20 cellular contexts compared by ENCODE assay signal in the genomic region with DNA sequence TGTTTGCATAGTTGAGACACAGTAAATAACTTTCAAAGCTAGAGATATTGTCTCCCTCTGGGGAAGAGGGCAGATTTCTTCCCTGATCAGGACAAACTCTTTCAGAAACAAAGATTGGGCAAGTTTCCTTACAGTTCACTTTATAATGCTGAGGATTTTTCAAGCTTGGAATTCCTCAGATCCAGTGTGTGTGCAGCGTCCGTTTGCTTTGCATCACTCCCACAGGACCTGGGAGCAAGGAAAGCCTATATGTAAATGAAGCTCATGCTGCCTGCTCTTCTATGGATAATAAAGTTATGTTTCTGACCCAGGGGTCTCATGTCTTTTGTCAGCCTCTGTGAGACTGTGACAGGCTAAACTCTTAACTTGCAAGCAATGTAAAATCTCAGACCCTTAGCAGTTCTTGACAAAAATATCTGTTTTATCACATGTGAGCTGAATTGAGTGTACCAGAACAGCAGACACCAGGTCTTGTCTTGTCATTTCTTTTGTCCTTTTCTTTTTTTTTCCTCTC. TPM values are rescaled to one million over a fixed set of nuclear protein-coding genes. Genes with fewer than 3 reads are reported as not detected.
"Had no signal": no experiment of that assay in that cellular context is flagged by ENCODE, and none has a peak within 500 bp of the region (broad histone marks: within the 10 kb centered on the region; RNA-seq: fewer than 3 reads in every experiment).

No MANE protein-coding gene starts in this region.

- H3K4me1 ChIP-seq: ascending aorta, sigmoid colon, spleen, thyroid gland had no signal

- ATAC-seq: activated T-cell treated with anti-CD3 and anti-CD28 coated beads, Interleukin-2, amount 50 U/mL, for 4 hours; esophagus mucosa; left ventricle myocardium superior; mucosa of descending colon; stimulated activated naive B cell treated with anti-CD40 and anti-IgM and Interleukin-4, amounts not matched to agents 10 μg/mL and 1 μg/mL and 100 μg/mL, for 72 hours; T-helper 17 cell had no signal

- H3K9me3 ChIP-seq: ascending aorta, mucosa of descending colon, sigmoid colon, spleen, thyroid gland had no signal

- H3K9me3 Mint-ChIP-seq: activated naive CD4-positive, alpha-beta T cell treated with anti-CD3 and anti-CD28 coated beads for 36 hours; activated T-cell treated with anti-CD3 and anti-CD28 coated beads, Interleukin-2, amount 50 U/mL, for 4 hours; dendritic cell treated with granulocyte-macrophage colony-stimulating factor and Interleukin-4, amounts not matched to agents 40 ng/mL and 50 ng/mL, for 4 days; stimulated activated naive B cell treated with anti-CD40 and anti-IgM and Interleukin-4, amounts not matched to agents 10 μg/mL and 1 μg/mL and 100 μg/mL, for 72 hours had no signal

- DNase-seq: activated CD4-positive, alpha-beta T cell treated with anti-CD3 and anti-CD28 coated beads, Interleukin-2, amount 50 U/mL, for 1 hour; activated CD4-positive, CD25-positive, alpha-beta regulatory T cell treated with anti-CD3 and anti-CD28 coated beads, Interleukin-2, amount 50 U/mL, for 72 hours; activated CD8-positive, alpha-beta memory T cell treated with anti-CD3 and anti-CD28 coated beads, Interleukin-2, amount 50 U/mL, for 4 hours; activated naive CD4-positive, alpha-beta T cell treated with anti-CD3 and anti-CD28 coated beads for 36 hours; activated T-cell treated with anti-CD3 and anti-CD28 coated beads, Interleukin-2, amount 50 U/mL, for 4 hours; effector CD8-positive, alpha-beta T cell; hypothalamus; left ventricle myocardium superior; mucosa of descending colon; naive B cell; sigmoid colon; spleen; stimulated activated naive B cell treated with anti-CD40 and anti-IgM and Interleukin-4, amounts not matched to agents 10 μg/mL and 1 μg/mL and 100 μg/mL, for 72 hours; T-helper 17 cell; thyroid gland had no signal

- H3K27ac Mint-ChIP-seq: activated naive CD4-positive, alpha-beta T cell treated with anti-CD3 and anti-CD28 coated beads for 36 hours; dendritic cell treated with granulocyte-macrophage colony-stimulating factor and Interleukin-4, amounts not matched to agents 40 ng/mL and 50 ng/mL, for 4 days; memory B cell; naive B cell; stimulated activated naive B cell treated with anti-CD40 and anti-IgM and Interleukin-4, amounts not matched to agents 10 μg/mL and 1 μg/mL and 100 μg/mL, for 72 hours; T-helper 17 cell had no signal

- H3K36me3 ChIP-seq: ascending aorta, sigmoid colon, spleen, thyroid gland had no signal

- H3K27me3 ChIP-seq: ascending aorta, sigmoid colon, spleen, thyroid gland had no signal

- H3K4me1 Mint-ChIP-seq: memory B cell; naive B cell; stimulated activated naive B cell treated with anti-CD40 and anti-IgM and Interleukin-4, amounts not matched to agents 10 μg/mL and 1 μg/mL and 100 μg/mL, for 72 hours; T-helper 17 cell had no signal

- H3K27ac ChIP-seq: ascending aorta, sigmoid colon, spleen, thyroid gland, VCaP had no signal

- H3K27me3 Mint-ChIP-seq: dendritic cell treated with granulocyte-macrophage colony-stimulating factor and Interleukin-4, amounts not matched to agents 40 ng/mL and 50 ng/mL, for 4 days; naive B cell; stimulated activated naive B cell treated with anti-CD40 and anti-IgM and Interleukin-4, amounts not matched to agents 10 μg/mL and 1 μg/mL and 100 μg/mL, for 72 hours; T-helper 17 cell had no signal

- H3K36me3 Mint-ChIP-seq: memory B cell; naive B cell; stimulated activated naive B cell treated with anti-CD40 and anti-IgM and Interleukin-4, amounts not matched to agents 10 μg/mL and 1 μg/mL and 100 μg/mL, for 72 hours had no signal

- H3K4me3 Mint-ChIP-seq: activated naive CD4-positive, alpha-beta T cell treated with anti-CD3 and anti-CD28 coated beads for 36 hours; activated T-cell treated with anti-CD3 and anti-CD28 coated beads, Interleukin-2, amount 50 U/mL, for 4 hours; dendritic cell treated with granulocyte-macrophage colony-stimulating factor and Interleukin-4, amounts not matched to agents 40 ng/mL and 50 ng/mL, for 4 days; memory B cell; naive B cell; stimulated activated naive B cell treated with anti-CD40 and anti-IgM and Interleukin-4, amounts not matched to agents 10 μg/mL and 1 μg/mL and 100 μg/mL, for 72 hours; T-helper 17 cell had no signal

- H3K4me3 ChIP-seq: ascending aorta, mucosa of descending colon, sigmoid colon, spleen, thyroid gland had no signal

RNA-seq across cellular contexts. Expression of a gene that starts 41.6 kb away (rescaled TPM):
- total RNA-seq: activated naive CD4-positive, alpha-beta T cell treated with anti-CD3 and anti-CD28 coated beads for 36 hours; activated T-cell treated with anti-CD3 and anti-CD28 coated beads, Interleukin-2, amount 50 U/mL, for 4 hours had no signal
